In genomic region chr10:128820663-128821062, GRCh38 we compare ENCODE assay signal across 30 cellular contexts.
"Had no signal": no experiment of that assay in that cellular context is flagged by ENCODE, and none has a peak within 500 bp of the region (broad histone marks: within the 10 kb centered on the region; RNA-seq: fewer than 3 reads in every experiment).

No MANE protein-coding gene starts in this region.

- H3K4me1 ChIP-seq: parathyroid adenoma, prostate gland, right lobe of liver, sigmoid colon, suprapubic skin, testis, tibial artery, transverse colon, upper lobe of right lung, uterus had no signal

- H3K27me3 ChIP-seq: neutrophil, ovary, right lobe of liver, sigmoid colon, suprapubic skin, testis, tibial artery, transverse colon, upper lobe of right lung, uterus had no signal

- H3K36me3 Mint-ChIP-seq: naive B cell; natural killer cell treated with Interleukin-12 subunit alpha and Interleukin-12 subunit beta and Interleukin-15 and Interleukin-18, amount 100 ng/mL, for 72 hours; stimulated activated memory B cell treated with anti-CD40 and anti-IgM and Interleukin-4, amounts not matched to agents 10 μg/mL and 1 μg/mL and 100 μg/mL, for 72 hours; type B pancreatic cell had no signal

- DNase-seq: naive B cell; naive thymus-derived CD8-positive, alpha-beta T cell; nephron progenitor cell; nucleus accumbens; ovary; retina; right cardiac atrium; right lobe of liver; sigmoid colon; small intestine; stimulated activated CD4-positive, alpha-beta T cell treated with anti-CD3 and anti-CD28 coated beads, Interleukin-15, amount 100 ng/mL, for 24 hours; stimulated activated CD4-positive, alpha-beta T cell treated with anti-CD3 and anti-CD28 coated beads, Interleukin-2, amount 100 ng/mL, for 24 hours; stimulated activated CD4-positive, alpha-beta T cell treated with anti-CD3 and anti-CD28 coated beads, Interleukin-2, amount 100 ng/mL, for 48 hours; stimulated activated CD4-positive, alpha-beta T cell treated with anti-CD3 and anti-CD28 coated beads, Interleukin-4, amount 100 ng/mL, for 24 hours; stimulated activated naive CD4-positive, alpha-beta T cell; substantia nigra; testis; tibial artery; transverse colon; upper lobe of right lung; uterus had no signal

- H3K4me3 Mint-ChIP-seq: naive B cell; naive thymus-derived CD8-positive, alpha-beta T cell; natural killer cell treated with Interleukin-12 subunit alpha and Interleukin-12 subunit beta and Interleukin-15 and Interleukin-18, amount 100 ng/mL, for 72 hours; nephron progenitor cell; neural crest cell; stimulated activated memory B cell treated with anti-CD40 and anti-IgM and Interleukin-4, amounts not matched to agents 10 μg/mL and 1 μg/mL and 100 μg/mL, for 72 hours; stimulated activated naive CD8-positive, alpha-beta T cell treated with anti-CD3 and anti-CD28 coated beads, Interleukin-15, Interleukin-2, amounts not matched to agents 100 ng/mL and 50 ng/mL, for 24 hours; type B pancreatic cell had no signal

- H3K27ac ChIP-seq: neutrophil, ovary, parathyroid adenoma, prostate gland, right lobe of liver, sigmoid colon, suprapubic skin, testis, tibial artery, transverse colon, upper lobe of right lung, uterus had no signal

- H3K27me3 Mint-ChIP-seq: stimulated activated memory B cell treated with anti-CD40 and anti-IgM and Interleukin-4, amounts not matched to agents 10 μg/mL and 1 μg/mL and 100 μg/mL, for 72 hours had no signal

- FAIRE-seq: small intestine had no signal

- H3K4me3 ChIP-seq: ovary, prostate gland, right lobe of liver, sigmoid colon, suprapubic skin, testis, tibial artery, transverse colon, upper lobe of right lung, uterus had no signal

- ATAC-seq: naive thymus-derived CD8-positive, alpha-beta T cell; right cardiac atrium; right lobe of liver; stimulated activated memory B cell treated with anti-CD40 and anti-IgM and Interleukin-4, amounts not matched to agents 10 μg/mL and 1 μg/mL and 100 μg/mL, for 72 hours; upper lobe of right lung had no signal

- H3K9me3 ChIP-seq: neutrophil, ovary, prostate gland, right lobe of liver, sigmoid colon, suprapubic skin, testis, tibial artery, transverse colon, upper lobe of right lung, uterus had no signal

- H3K9me3 Mint-ChIP-seq: naive thymus-derived CD8-positive, alpha-beta T cell; natural killer cell treated with Interleukin-12 subunit alpha and Interleukin-12 subunit beta and Interleukin-15 and Interleukin-18, amount 100 ng/mL, for 72 hours; nephron progenitor cell; stimulated activated naive CD8-positive, alpha-beta T cell treated with anti-CD3 and anti-CD28 coated beads, Interleukin-15, Interleukin-2, amounts not matched to agents 100 ng/mL and 50 ng/mL, for 24 hours; type B pancreatic cell had no signal

- H3K27ac Mint-ChIP-seq: naive B cell; naive thymus-derived CD8-positive, alpha-beta T cell; natural killer cell treated with Interleukin-12 subunit alpha and Interleukin-12 subunit beta and Interleukin-15 and Interleukin-18, amount 100 ng/mL, for 72 hours; nephron progenitor cell; stimulated activated memory B cell treated with anti-CD40 and anti-IgM and Interleukin-4, amounts not matched to agents 10 μg/mL and 1 μg/mL and 100 μg/mL, for 72 hours; stimulated activated naive CD8-positive, alpha-beta T cell treated with anti-CD3 and anti-CD28 coated beads, Interleukin-15, Interleukin-2, amounts not matched to agents 100 ng/mL and 50 ng/mL, for 24 hours; type B pancreatic cell had no signal

- H3K36me3 ChIP-seq: neutrophil, ovary, prostate gland, right lobe of liver, sigmoid colon, suprapubic skin, tibial artery, transverse colon, upper lobe of right lung, uterus had no signal

- H3K4me1 Mint-ChIP-seq: naive B cell; naive thymus-derived CD8-positive, alpha-beta T cell; nephron progenitor cell; neural crest cell; stimulated activated memory B cell treated with anti-CD40 and anti-IgM and Interleukin-4, amounts not matched to agents 10 μg/mL and 1 μg/mL and 100 μg/mL, for 72 hours had no signal
